Comparison of ENCODE assay signal across 14 cellular contexts in the genomic region with DNA sequence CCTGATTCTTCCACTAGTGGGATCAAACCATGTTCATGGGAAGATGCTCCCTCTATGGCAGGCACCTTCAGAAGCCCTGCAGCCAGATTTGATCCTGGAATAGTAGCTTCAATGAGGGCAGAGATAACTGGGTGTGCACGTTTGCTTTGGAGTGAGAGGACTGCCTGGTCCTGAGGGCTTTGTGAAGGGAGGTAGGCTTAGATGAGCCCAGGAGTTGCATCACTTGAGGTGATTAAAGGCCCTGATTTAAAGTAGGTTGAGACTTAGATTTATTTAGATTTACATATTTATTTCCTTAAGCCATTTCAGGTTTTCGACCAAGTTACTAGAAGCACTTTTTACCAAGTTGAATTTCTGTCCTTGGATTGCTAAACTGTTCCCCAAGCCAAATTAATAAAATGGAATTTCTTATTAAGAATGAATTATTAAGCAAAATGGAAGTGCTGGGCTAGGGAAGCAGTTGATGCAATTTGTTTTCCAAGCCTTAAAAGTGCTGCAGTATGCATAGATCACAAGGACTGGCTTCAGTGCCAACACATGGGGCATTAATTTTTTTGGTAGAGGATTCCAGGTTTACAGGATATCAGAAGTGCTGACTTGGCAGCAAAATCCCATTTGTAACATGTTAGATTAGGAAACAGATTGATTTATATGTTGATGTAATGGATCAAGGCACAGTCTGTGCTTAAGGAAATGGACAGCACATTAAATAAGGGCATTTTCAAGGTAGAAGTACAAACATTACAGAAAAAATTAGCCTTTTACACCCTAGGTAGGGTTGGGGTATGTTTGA. TPM values are rescaled to one million over a fixed set of nuclear protein-coding genes. Genes with fewer than 3 reads are reported as not detected.
DNase-seq lines count a peak whose midpoint lies in the region; ATAC-seq and TF ChIP-seq lines count a peak whose summit lies in the region.
"Had no signal": no experiment of that assay in that cellular context is flagged by ENCODE, and none has a peak within 500 bp of the region (broad histone marks: within the 10 kb centered on the region; RNA-seq: fewer than 3 reads in every experiment).

No MANE protein-coding gene starts in this region.

- no peak overlapping the region for H2AK5ac ChIP-seq in IMR-90 (ENCODE audit: low read depth, low read length)

- H3K36me3 ChIP-seq in IMR-90 (ENCODE audit: control insufficient read depth, insufficient read depth, low read length): no peaks in the 10 kb centered on the region; the same call in 1 of the 2 replicates
- no peaks in the 10 kb centered on the region for H3K36me3 ChIP-seq in stomach

- H3K4me3 Mint-ChIP-seq in chondrocyte (ENCODE audit: unreplicated experiment): no peak overlapping the region
- H3K4me3 Mint-ChIP-seq: central memory CD8-positive, alpha-beta T cell had no signal

- H3K14ac ChIP-seq in IMR-90 (replicated peaks; ENCODE audit: low read depth, low read length): no peak overlapping the region

- dilution Hi-C loops in IMR-90 (cut with HindIII; ENCODE audit: low sequenced_read_pairs, unreplicated experiment): no loop called here

- TF ChIP-seq RAD21 in IMR-90 (IDR thresholded peaks at IDR 0.05; ENCODE audit: low read length): no peak

- H3K27me3 Mint-ChIP-seq in chondrocyte (ENCODE audit: low read depth): no peaks in the 10 kb centered on the region
- H3K27me3 Mint-ChIP-seq: central memory CD8-positive, alpha-beta T cell had no signal

- H3K56ac ChIP-seq in IMR-90 (ENCODE audit: extremely low read depth, insufficient read depth, low read length): no peak overlapping the region

- 100% methylated on average over 1 of the region's 2 CpGs; no CpG with 5 or more reads in 1 of the 2 experiments for WGBS in IMR-90 (ENCODE audit: extremely low coverage in 2 of 2, insufficient read length in 1 of 2), 2 experiments
- 57 to 78% (median 62%) methylated on average over 2 of the region's 2 CpGs for WGBS in stomach, 5 donors

- H2BK15ac ChIP-seq in IMR-90 (ENCODE audit: low read depth, low read length): no peak overlapping the region

- H3K9me1 ChIP-seq in IMR-90 (ENCODE audit: insufficient read depth, low read length): peaks cover 7% of the 10 kb centered on the region

- H3K4ac ChIP-seq in IMR-90 (ENCODE audit: low read depth, low read length): no peak overlapping the region

- peaks cover 44% of the 10 kb centered on the region for H3K4me1 Mint-ChIP-seq in chondrocyte (ENCODE audit: low read depth)

- H4K5ac ChIP-seq in IMR-90 (ENCODE audit: low read depth, low read length): no peak overlapping the region

- CTCF ChIA-PET in IMR-90 (lab: Yijun Ruan, JAX): no interaction called here

- no peak overlapping the region for H4K8ac ChIP-seq in IMR-90 (ENCODE audit: low read depth in 2 of 2, low read length in 2 of 2)

- no peak for TF ChIP-seq EP300 in stomach (IDR thresholded peaks at IDR 0.05)

- no peak for ATAC-seq in IMR-90 (ENCODE audit: low read depth)

- H3K4me3 ChIP-seq in IMR-90 (ENCODE audit: insufficient read depth, low read depth, low read length) (no peak overlapping the region), foreskin fibroblast (ENCODE audit: low read depth in 1 of 2, low read length in 2 of 2) (no peak overlapping the region), stomach (no peak overlapping the region)

- H3K27ac ChIP-seq in IMR-90 (ENCODE audit: insufficient read depth, low read length) (no peak overlapping the region), VCaP (peak overlapping the region; percentile 89), stomach (peak overlapping the region in 3 of 5 donors; percentile 12 to 54 (median 32))

- DNase-seq in IMR-90 (no peak), foreskin fibroblast (peak; percentile 43 to 68), stomach (no peak), HPDE6-E6E7 (ENCODE audit: extremely low spot score) (no peak), COR-L47 (lab: John Stamatoyannopoulos, UW) (no peak), chondrocyte (ENCODE audit: low spot score) (no peak)
- DNase-seq: activated CD4-positive, alpha-beta T cell treated with anti-CD3 and anti-CD28 coated beads, Interleukin-2, amount 50 U/mL, for 48 hours; activated effector memory CD4-positive, alpha-beta T cell treated with anti-CD3 and anti-CD28 coated beads, Interleukin-2, amount 50 U/mL, for 16 hours; right cardiac atrium; T-helper 9 cell had no signal

- intact Hi-C loops in IMR-90 (cut with micrococcal nuclease) (loop anchor here (2.0 kb wide), 1 partner anchor 22 kb away; no protein-coding TSS in a partner anchor), stomach (cut with DNase I; ENCODE audit: low total_unique reads) (no loop called here)

- peaks cover 5% of the 10 kb centered on the region for H3K4me1 ChIP-seq in IMR-90 (ENCODE audit: control insufficient read depth, insufficient read depth, low read length)
- H3K4me1 ChIP-seq in stomach: peaks cover 10 to 62% (median 38%) of the 10 kb centered on the region in 4 donors

- in situ Hi-C loops in IMR-90 (cut with MboI; ENCODE audit: low sequenced_read_pairs): no loop called here

- TF ChIP-seq CTCF in IMR-90 (conservative IDR thresholded peaks at IDR 0.05; ENCODE audit: low read depth, low read length) (no peak), VCaP (conservative IDR thresholded peaks at IDR 0.05) (no peak), foreskin fibroblast (IDR thresholded peaks at IDR 0.05; ENCODE audit: low read depth, low read length) (no peak), stomach (IDR thresholded peaks at IDR 0.05) (no peak), chondrocyte (IDR thresholded peaks at IDR 0.05) (no peak)

- no peak overlapping the region for H2AFZ ChIP-seq in IMR-90 (replicated peaks; ENCODE audit: low read length, poor library complexity)

- H2AK9ac ChIP-seq in IMR-90 (replicated peaks; ENCODE audit: low read depth, low read length, poor library complexity): no peak overlapping the region

- H3K79me1 ChIP-seq in IMR-90 (ENCODE audit: low read depth in 1 of 2, low read length in 2 of 2): peaks cover 26 to 49% of the 10 kb centered on the region in 2 experiments

- no peak overlapping the region for H2BK20ac ChIP-seq in IMR-90 (ENCODE audit: low read depth, low read length)

- H3K9me3 ChIP-seq in IMR-90 (ENCODE audit: control insufficient read depth, insufficient read depth, low read length) (no peaks in the 10 kb centered on the region), stomach (no peaks in the 10 kb centered on the region)

- H3K18ac ChIP-seq in IMR-90 (ENCODE audit: low read depth, low read length): no peak overlapping the region

- TF ChIP-seq POLR2A in IMR-90 (IDR thresholded peaks at IDR 0.05; ENCODE audit: low read depth, low read length) (no peak), stomach (IDR thresholded peaks at IDR 0.05) (no peak)

- BruUV-seq in IMR-90 (replicated peaks; lab: Mats Ljungman, UMichigan): no TSS peak

- no peak overlapping the region for H2BK5ac ChIP-seq in IMR-90 (ENCODE audit: low read depth, low read length, poor library complexity, severe bottlenecking)

- H3K36me3 Mint-ChIP-seq in chondrocyte (ENCODE audit: low read depth): peaks cover 3% of the 10 kb centered on the region

- H3K9me3 Mint-ChIP-seq in chondrocyte (ENCODE audit: low read depth): no peaks in the 10 kb centered on the region
- H3K9me3 Mint-ChIP-seq: central memory CD8-positive, alpha-beta T cell had no signal

- H3K23ac ChIP-seq in IMR-90 (ENCODE audit: low read depth, low read length): no peak overlapping the region

- no peak overlapping the region for H3K9ac ChIP-seq in IMR-90 (ENCODE audit: low read depth, low read length)

- H4K20me1 ChIP-seq in IMR-90 (ENCODE audit: insufficient read depth, low read length): peaks cover 89% of the 10 kb centered on the region

- H3K4me2 ChIP-seq in IMR-90 (ENCODE audit: low read depth, low read length): peak overlapping the region; percentile 36; the same call in 1 of the 2 replicates

- no peak overlapping the region for H3K27ac Mint-ChIP-seq in chondrocyte (ENCODE audit: unreplicated experiment)

- no peak overlapping the region for H4K91ac ChIP-seq in IMR-90 (ENCODE audit: insufficient read depth, low read depth, low read length)

- POLR2A ChIA-PET in IMR-90 (lab: Charles Lee; ENCODE audit: unreplicated experiment): no interaction called here

- no peak overlapping the region for H2BK120ac ChIP-seq in IMR-90 (ENCODE audit: low read depth, low read length)

- peaks cover 25% of the 10 kb centered on the region for H3K27me3 ChIP-seq in IMR-90 (ENCODE audit: control insufficient read depth, insufficient read depth, low read length)
- H3K27me3 ChIP-seq in stomach: no peaks in the 10 kb centered on the region

TF ChIP-seq in IMR-90, 13 proteins besides CTCF, POLR2A, EP300 and RAD21:
- TF ChIP-seq MAFK (IDR thresholded peaks at IDR 0.05; ENCODE audit: low read depth, low read length): peak; percentile 91
- TF ChIP-seq FOS (IDR thresholded peaks at IDR 0.05; ENCODE audit: low read depth, low read length): no peak
TF ChIP-seq in IMR-90: peak in this region for 1.

RNA-seq across cellular contexts. Expression of gene APLP2, which starts 33.0 kb away (rescaled TPM):
- total RNA-seq in IMR-90 (2012; rRNA removed): 127 and 134 TPM in 2 replicates
- 210 and 235 TPM in 2 replicates for polyA plus RNA-seq in IMR-90 (2012; rRNA removed)
- polyA plus RNA-seq in IMR-90 (2012; cell fraction: cytosol; rRNA removed): 149 and 158 TPM in 2 replicates
- 87.7 and 134 TPM in 2 replicates for polyA plus RNA-seq in IMR-90 (2012; cell fraction: nucleus; rRNA removed; ENCODE audit: low replicate concordance)
- total RNA-seq in stomach: 100 to 1,000 TPM in 4 of 5 donors, 10 to 100 TPM in 1; 89.9 to 563 (median 217) TPM
- polyA plus RNA-seq in stomach: 10 to 100 TPM; 41.1 to 76.7 (median 64.0) TPM
- 355 to 358 TPM (median 358 TPM) in 3 replicates for total RNA-seq in chondrocyte

RNA-seq across cellular contexts. Expression of gene ST14, which starts 56.9 kb away (rescaled TPM):
- total RNA-seq in IMR-90 (2012; rRNA removed): not detected in 2 replicates
- polyA plus RNA-seq in IMR-90 (2012; rRNA removed): not detected in 2 replicates
- not detected in 2 replicates for polyA plus RNA-seq in IMR-90 (2012; cell fraction: cytosol; rRNA removed)
- not detected in 2 replicates for polyA plus RNA-seq in IMR-90 (2012; cell fraction: nucleus; rRNA removed; ENCODE audit: low replicate concordance)
- total RNA-seq in stomach: 100 to 1,000 TPM in 2 of 5 donors, 10 to 100 TPM in 3; 43.9 to 380 (median 62.5) TPM
- 10 to 100 TPM; 12.4 to 48.6 (median 48.3) TPM for polyA plus RNA-seq in stomach
- 0.10 TPM in 2 of 3 replicates, not detected in the other for total RNA-seq in chondrocyte
- total RNA-seq: LHCN-M2, myocyte had no signal

Comparison
In these comparisons a context has a peak if more than half of its experiments do, and no peak if none do; other contexts are left out.
1. DNase-seq: peak in foreskin fibroblast (2 of 2); none in IMR-90 (single experiment), stomach (single experiment), HPDE6-E6E7 (single experiment), COR-L47 (single experiment) and chondrocyte (single experiment).
2. RNA of gene ST14, which starts 56.9 kb away (total RNA-seq): 43.9 to 380 TPM in stomach; 0.10 TPM in chondrocyte and not detected in IMR-90; every median in the first group is over 10 times any median in the second.